In the genomic region with DNA sequence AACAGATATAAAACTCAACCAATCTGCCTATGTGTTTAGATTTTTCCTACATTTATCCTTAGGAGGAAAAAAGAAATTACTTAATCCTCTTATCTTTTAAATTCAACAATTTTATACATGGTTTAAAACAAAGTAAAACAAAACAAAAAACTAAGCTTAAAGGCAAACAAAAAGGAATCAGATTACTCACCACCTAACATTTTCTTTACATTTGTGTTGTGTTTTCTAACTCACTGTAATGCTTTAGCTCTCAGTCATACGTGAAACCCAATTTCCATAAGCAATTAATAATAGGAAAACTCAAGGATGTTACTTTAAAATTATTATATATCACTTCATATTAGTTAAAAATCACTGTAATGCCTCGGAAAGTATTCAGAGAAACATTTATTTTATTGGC, we compare ENCODE assay signal across 22 cellular contexts. TPM values are rescaled to one million over a fixed set of nuclear protein-coding genes. Genes with fewer than 3 reads are reported as not detected.
"Had no signal": no experiment of that assay in that cellular context is flagged by ENCODE, and none has a peak within 500 bp of the region (broad histone marks: within the 10 kb centered on the region; RNA-seq: fewer than 3 reads in every experiment).

No MANE protein-coding gene starts in this region.

- H2AFZ ChIP-seq: hepatocyte, neural progenitor cell had no signal

- H3K27ac ChIP-seq: hepatocyte, neural progenitor cell had no signal

- H3K4me2 ChIP-seq: hepatocyte had no signal

- H3K4me3 ChIP-seq: esophagus squamous epithelium, hepatocyte, neural progenitor cell, upper lobe of left lung had no signal

- DNase-seq: activated CD4-positive, alpha-beta T cell treated with anti-CD3 and anti-CD28 coated beads, Interleukin-2, amount 10 ng/mL, durations not matched to agents 24 days and 14 days; activated CD8-positive, alpha-beta memory T cell treated with anti-CD3 and anti-CD28 coated beads, Interleukin-2, amount 10 ng/mL, durations not matched to agents 7 days and 5 days; activated CD8-positive, alpha-beta T cell treated with anti-CD3 and anti-CD28 coated beads for 36 hours; activated effector memory CD4-positive, alpha-beta T cell treated with anti-CD3 and anti-CD28 coated beads, Interleukin-2, amount 50 U/mL, for 16 hours; activated naive CD4-positive, alpha-beta T cell treated with anti-CD3 and anti-CD28 coated beads, Interleukin-2, amount 50 U/mL, for 16 hours; activated naive CD8-positive, alpha-beta T cell treated with anti-CD3 and anti-CD28 coated beads, Interleukin-2, amount 50 U/mL, for 24 hours; activated T-cell treated with anti-CD3 and anti-CD28 coated beads for 4 hours; dermis blood vessel endothelial cell; effector CD8-positive, alpha-beta T cell; esophagus squamous epithelium; immature natural killer cell; naive thymus-derived CD8-positive, alpha-beta T cell; stimulated activated CD4-positive, alpha-beta T cell treated with anti-CD3 and anti-CD28 coated beads, Interleukin-4, amount 100 ng/mL, for 4 hours; stimulated activated naive CD8-positive, alpha-beta T cell treated with anti-CD3 and anti-CD28 coated beads, Interleukin-15, Interleukin-2, amounts not matched to agents 100 U/mL and 50 U/mL, for 24 hours; T1000; upper lobe of left lung had no signal

- ATAC-seq: activated CD8-positive, alpha-beta memory T cell treated with anti-CD3 and anti-CD28 coated beads, Interleukin-2, amount 10 ng/mL, durations not matched to agents 7 days and 5 days; activated CD8-positive, alpha-beta T cell treated with anti-CD3 and anti-CD28 coated beads for 36 hours; activated naive CD8-positive, alpha-beta T cell treated with anti-CD3 and anti-CD28 coated beads, Interleukin-2, amount 50 U/mL, for 24 hours; left lobe of liver; naive thymus-derived CD8-positive, alpha-beta T cell; stimulated activated naive CD8-positive, alpha-beta T cell treated with anti-CD3 and anti-CD28 coated beads, Interleukin-15, Interleukin-2, amounts not matched to agents 100 U/mL and 50 U/mL, for 24 hours had no signal

- H3K27ac Mint-ChIP-seq: activated CD4-positive, alpha-beta T cell treated with anti-CD3 and anti-CD28 coated beads, Interleukin-2, amount 10 ng/mL, durations not matched to agents 24 days and 14 days; activated CD8-positive, alpha-beta memory T cell treated with anti-CD3 and anti-CD28 coated beads, Interleukin-2, amount 10 ng/mL, durations not matched to agents 7 days and 5 days; activated CD8-positive, alpha-beta T cell treated with anti-CD3 and anti-CD28 coated beads for 36 hours; activated naive CD8-positive, alpha-beta T cell treated with anti-CD3 and anti-CD28 coated beads, Interleukin-2, amount 50 U/mL, for 24 hours; immature natural killer cell; mesothelial cell of epicardium; naive thymus-derived CD8-positive, alpha-beta T cell; neural progenitor cell; progenitor cell of endocrine pancreas; T-helper 1 cell treated with Interleukin-12 subunit alpha and Interleukin-12 subunit beta and Interleukin-4 antibody, amounts not matched to agents 30 μg/mL and 1 μg/mL, for 36 hours had no signal

- H3K9ac ChIP-seq: neural progenitor cell had no signal

- H3K9me3 ChIP-seq: esophagus squamous epithelium, upper lobe of left lung had no signal

- H3K9me3 Mint-ChIP-seq: activated CD4-positive, alpha-beta T cell treated with anti-CD3 and anti-CD28 coated beads, Interleukin-2, amount 10 ng/mL, durations not matched to agents 24 days and 14 days; activated CD8-positive, alpha-beta T cell treated with anti-CD3 and anti-CD28 coated beads for 36 hours; activated naive CD8-positive, alpha-beta T cell treated with anti-CD3 and anti-CD28 coated beads, Interleukin-2, amount 50 U/mL, for 24 hours; mesothelial cell of epicardium; neural progenitor cell; T-helper 1 cell treated with Interleukin-12 subunit alpha and Interleukin-12 subunit beta and Interleukin-4 antibody, amounts not matched to agents 30 μg/mL and 1 μg/mL, for 36 hours had no signal

- H3K36me3 ChIP-seq: esophagus squamous epithelium, upper lobe of left lung had no signal

- H3K36me3 Mint-ChIP-seq: activated CD8-positive, alpha-beta memory T cell treated with anti-CD3 and anti-CD28 coated beads, Interleukin-2, amount 10 ng/mL, durations not matched to agents 7 days and 5 days; immature natural killer cell; mesothelial cell of epicardium; neural progenitor cell had no signal

- H3K4me3 Mint-ChIP-seq: activated CD4-positive, alpha-beta T cell treated with anti-CD3 and anti-CD28 coated beads, Interleukin-2, amount 10 ng/mL, durations not matched to agents 24 days and 14 days; activated CD8-positive, alpha-beta memory T cell treated with anti-CD3 and anti-CD28 coated beads, Interleukin-2, amount 10 ng/mL, durations not matched to agents 7 days and 5 days; activated CD8-positive, alpha-beta T cell treated with anti-CD3 and anti-CD28 coated beads for 36 hours; activated naive CD8-positive, alpha-beta T cell treated with anti-CD3 and anti-CD28 coated beads, Interleukin-2, amount 50 U/mL, for 24 hours; immature natural killer cell; mesothelial cell of epicardium; naive thymus-derived CD8-positive, alpha-beta T cell; neural progenitor cell; T-helper 1 cell treated with Interleukin-12 subunit alpha and Interleukin-12 subunit beta and Interleukin-4 antibody, amounts not matched to agents 30 μg/mL and 1 μg/mL, for 36 hours had no signal

RNA-seq across cellular contexts. Expression of a gene that starts 6.7 kb away (rescaled TPM):
- total RNA-seq: activated CD8-positive, alpha-beta memory T cell treated with anti-CD3 and anti-CD28 coated beads, Interleukin-2, amount 10 ng/mL, durations not matched to agents 7 days and 5 days; naive thymus-derived CD8-positive, alpha-beta T cell had no signal
- polyA plus RNA-seq: immature natural killer cell; naive thymus-derived CD8-positive, alpha-beta T cell had no signal
